Comparison of ENCODE assay signal across 16 cellular contexts in genomic region chr13:59715591-59715990, GRCh38.
DNase-seq lines count a peak whose midpoint lies in the region; ATAC-seq, FAIRE-seq and TF ChIP-seq lines count a peak whose summit lies in the region.
"Had no signal": no experiment of that assay in that cellular context is flagged by ENCODE, and none has a peak within 500 bp of the region (broad histone marks: within the 10 kb centered on the region; RNA-seq: fewer than 3 reads in every experiment).

No MANE protein-coding gene starts in this region.

- H3K4me1 ChIP-seq in K562 (replicated peaks in 1 of 2; ENCODE audit: control insufficient read depth in 2 of 2, insufficient read depth in 2 of 2, low read length in 2 of 2), result no peaks in the 10 kb centered on the region
- H3K4me1 ChIP-seq in hepatocyte (ENCODE audit: insufficient read depth), result peaks cover 22% of the 10 kb centered on the region
- H3K4me1 ChIP-seq in endodermal cell (ENCODE audit: control insufficient read depth, insufficient read depth, low read length), result no peaks in the 10 kb centered on the region
- H3K4me1 ChIP-seq: BLaER1 had no signal

- no peaks in the 10 kb centered on the region for H3K9me1 ChIP-seq in K562 (ENCODE audit: control insufficient read depth, insufficient read depth, low read length)

- H3K9me3 Mint-ChIP-seq in endodermal cell, result no peaks in the 10 kb centered on the region
- H3K9me3 Mint-ChIP-seq: CD8-positive, alpha-beta memory T cell; GM23338 had no signal

- H3K4me2 ChIP-seq in K562 (ENCODE audit: insufficient read depth, low read length), result no peak overlapping the region
- peak overlapping the region; percentile 46 for H3K4me2 ChIP-seq in hepatocyte
- H3K4me2 ChIP-seq: BLaER1, GM23338 had no signal

- no peaks in the 10 kb centered on the region for H3K36me3 ChIP-seq in K562 (ENCODE audit: control insufficient read depth, insufficient read depth, low read length)
- H3K36me3 ChIP-seq in hepatocyte (replicated peaks; ENCODE audit: insufficient read depth, low read depth), result no peaks in the 10 kb centered on the region
- H3K36me3 ChIP-seq in endodermal cell (ENCODE audit: control insufficient read depth, insufficient read depth, low read length), result peaks cover 16% of the 10 kb centered on the region
- H3K36me3 ChIP-seq: BLaER1 had no signal

- H3K9me3 ChIP-seq in K562 (replicated peaks; ENCODE audit: control insufficient read depth, insufficient read depth, low read depth, low read length), result no peaks in the 10 kb centered on the region
- H3K9me3 ChIP-seq in hepatocyte (ENCODE audit: low read depth), result no peaks in the 10 kb centered on the region
- no peaks in the 10 kb centered on the region for H3K9me3 ChIP-seq in endodermal cell (ENCODE audit: control insufficient read depth, low read length)
- H3K9me3 ChIP-seq: BLaER1 had no signal

- no peak overlapping the region for H3K9ac ChIP-seq in K562 (ENCODE audit: insufficient read depth in 1 of 2, low read depth in 2 of 2, low read length in 2 of 2)
- H3K9ac ChIP-seq in endodermal cell (ENCODE audit: extremely low read depth, low read length, poor library complexity, severe bottlenecking), result no peak overlapping the region
- H3K9ac ChIP-seq: BLaER1 had no signal

- POLR2A ChIA-PET in K562 (lab: Yijun Ruan, JAX), result no interaction called here

- no peak for TF ChIP-seq EP300 in K562 (IDR thresholded peaks at IDR 0.05; ENCODE audit: low read length)

- WGBS in K562 (ENCODE audit: insufficient coverage, low coverage, missing lambda C conversion rate), result 31% methylated on average over 1 of the region's 1 CpG
- WGBS in hepatocyte (ENCODE audit: low lambda C conversion rate, missing lambda C conversion rate), result 46% methylated on average over 1 of the region's 1 CpG
- WGBS in lower leg skin, 2 donors, result 96 to 100% methylated on average over 1 of the region's 1 CpG
- 89% methylated on average over 1 of the region's 1 CpG; no CpG with 5 or more reads in 1 of the 2 experiments for WGBS in endodermal cell (ENCODE audit: insufficient coverage in 1 of 2, insufficient read length in 1 of 2), 2 experiments

- BruUV-seq in K562 (replicated peaks; lab: Mats Ljungman, UMichigan), result no TSS peak

- H3K27ac ChIP-seq in K562 (ENCODE audit: extremely low read depth, low read depth, low read length), result no peak overlapping the region
- peak overlapping the region; percentile 24 for H3K27ac ChIP-seq in hepatocyte
- no peak overlapping the region for H3K27ac ChIP-seq in endodermal cell (ENCODE audit: low read depth, low read length)
- H3K27ac ChIP-seq: BLaER1, HL-60 had no signal

- TF ChIP-seq RAD21 in K562 (CRISPR knock-in tag; conservative IDR thresholded peaks at IDR 0.05 in 1 of 2, IDR thresholded peaks at IDR 0.05 in 1 of 2), result no peak

- H3K79me2 ChIP-seq in K562 (ENCODE audit: control insufficient read depth, insufficient read depth, low read length) (no peaks in the 10 kb centered on the region), hepatocyte (no peaks in the 10 kb centered on the region)

- peak; percentile 5 for DNase-seq in NCI-H2227 (lab: John Stamatoyannopoulos, UW; ENCODE audit: unreplicated experiment)
- no peak for DNase-seq in NCI-H2227 treated with DMSO at 0.1 percent for 48 hours (lab: John Stamatoyannopoulos, UW)
- DNase-seq in K562 (ENCODE audit: extremely low read depth in 1 of 4, low spot score in 3 of 4), result no peak
- no peak for DNase-seq in hepatocyte (ENCODE audit: low spot score)
- DNase-seq in lower leg skin (ENCODE audit: low spot score in 2 of 2), result no peak
- no peak for DNase-seq in endodermal cell
- DNase-seq: 8988T; AML-193; CD8-positive, alpha-beta memory T cell; DMS53; H7 had no signal

- intact Hi-C loops in K562 (cut with micrococcal nuclease) (no loop called here), lower leg skin (cut with DNase I; ENCODE audit: low total_unique reads) (no loop called here)

- H3K27ac Mint-ChIP-seq in endodermal cell, result no peak overlapping the region
- H3K27ac Mint-ChIP-seq: CD8-positive, alpha-beta memory T cell; GM23338 had no signal

- no peak for ATAC-seq in K562
- no peak for ATAC-seq in GM18502 (IDR thresholded peaks at IDR 0.05; ENCODE audit: poor library complexity, unreplicated experiment)
- ATAC-seq: GM23338 had no signal

- H2AFZ ChIP-seq in K562 (ENCODE audit: low read depth, low read length), result no peak overlapping the region
- no peak overlapping the region for H2AFZ ChIP-seq in hepatocyte
- H2AFZ ChIP-seq: GM23338 had no signal

- in situ Hi-C loops in K562 (cut with MboI), result no loop called here

- no peaks in the 10 kb centered on the region for H3K27me3 ChIP-seq in K562 (ENCODE audit: control insufficient read depth in 2 of 2, insufficient read depth in 2 of 2, low read length in 2 of 2)
- H3K27me3 ChIP-seq in hepatocyte, result no peaks in the 10 kb centered on the region
- no peaks in the 10 kb centered on the region for H3K27me3 ChIP-seq in endodermal cell (ENCODE audit: control insufficient read depth, insufficient read depth, low read length, poor library complexity, severe bottlenecking)
- H3K27me3 ChIP-seq: BLaER1 had no signal

- TF ChIP-seq POLR2A in K562 (conservative IDR thresholded peaks at IDR 0.05) (no peak), lower leg skin (IDR thresholded peaks at IDR 0.05) (no peak)

- TF ChIP-seq CTCF in K562 (IDR thresholded peaks at IDR 0.05 in 2 of 3, conservative IDR thresholded peaks at IDR 0.05 in 1 of 3; ENCODE audit: insufficient read depth in 2 of 3, low read depth in 1 of 3, low read length in 3 of 3), result no peak
- no peak for TF ChIP-seq CTCF in hepatocyte (IDR thresholded peaks at IDR 0.05; ENCODE audit: poor library complexity)
- TF ChIP-seq CTCF in lower leg skin (IDR thresholded peaks at IDR 0.05), result no peak
- no peak for TF ChIP-seq CTCF in endodermal cell (conservative IDR thresholded peaks at IDR 0.05)

- H3K36me3 Mint-ChIP-seq in endodermal cell (ENCODE audit: low read depth), result peaks cover 4% of the 10 kb centered on the region
- H3K36me3 Mint-ChIP-seq: CD8-positive, alpha-beta memory T cell had no signal

- H3K4me3 ChIP-seq in K562, result no peak overlapping the region
- H3K4me3 ChIP-seq in hepatocyte, result no peak overlapping the region
- no peak overlapping the region for H3K4me3 ChIP-seq in lower leg skin (ENCODE audit: low read depth, poor library complexity, severe bottlenecking)
- no peak overlapping the region for H3K4me3 ChIP-seq in endodermal cell (ENCODE audit: low read length)
- H3K4me3 ChIP-seq: BLaER1, GM23338 had no signal

- H3K27me3 Mint-ChIP-seq in endodermal cell (ENCODE audit: insufficient read depth), result no peaks in the 10 kb centered on the region
- H3K27me3 Mint-ChIP-seq: CD8-positive, alpha-beta memory T cell had no signal

- no peak for FAIRE-seq in K562 (lab: Jason Lieb, UNC)
- FAIRE-seq: GM18507 had no signal

- H4K20me1 ChIP-seq in K562 (replicated peaks; ENCODE audit: control insufficient read depth, insufficient read depth, low read length) (no peaks in the 10 kb centered on the region), hepatocyte (ENCODE audit: insufficient read depth, poor library complexity, severe bottlenecking) (no peaks in the 10 kb centered on the region)
- H4K20me1 ChIP-seq: BLaER1 had no signal

- no peaks in the 10 kb centered on the region for H3K4me1 Mint-ChIP-seq in endodermal cell
- H3K4me1 Mint-ChIP-seq: CD8-positive, alpha-beta memory T cell had no signal

- H3K9me2 ChIP-seq in hepatocyte (replicated peaks; ENCODE audit: insufficient read depth), result no peaks in the 10 kb centered on the region

- CTCF ChIA-PET in K562 (lab: Yijun Ruan, JAX; ENCODE audit: low intra/inter-chr PET ratio), result no interaction called here

- H3K4me3 Mint-ChIP-seq in endodermal cell, result no peak overlapping the region
- H3K4me3 Mint-ChIP-seq: CD8-positive, alpha-beta memory T cell; GM23338 had no signal

TF ChIP-seq in K562, 482 proteins besides CTCF, POLR2A, EP300 and RAD21:
- TF ChIP-seq TEAD4 (IDR thresholded peaks at IDR 0.05; ENCODE audit: low read length) (0 out of 2 replicates have a peak, but pooled peaks have one; percentile 31), TEAD4 (CRISPR knock-in tag; IDR thresholded peaks at IDR 0.05; ENCODE audit: borderline replicate concordance) (no peak), TAL1 (IDR thresholded peaks at IDR 0.05) (peak; percentile 26; the same call in 1 of the 2 replicates), CBFA2T3 (IDR thresholded peaks at IDR 0.05) (peak; percentile 31), BHLHE40 (IDR thresholded peaks at IDR 0.05; ENCODE audit: low read length) (no peak)
